28 cellular contexts compared by ENCODE assay signal in genomic region chr6:81988446-81988845, GRCh38.
"Had no signal": no experiment of that assay in that cellular context is flagged by ENCODE, and none has a peak within 500 bp of the region (broad histone marks: within the 10 kb centered on the region; RNA-seq: fewer than 3 reads in every experiment).

No MANE protein-coding gene starts in this region.

- H3K36me3 Mint-ChIP-seq: activated CD8-positive, alpha-beta memory T cell treated with anti-CD3 and anti-CD28 coated beads, Interleukin-2, amount 10 ng/mL, durations not matched to agents 7 days and 5 days; activated naive CD4-positive, alpha-beta T cell treated with anti-CD3 and anti-CD28 coated beads, Interleukin-2, amount 50 U/mL, for 72 hours; T-cell had no signal

- H3K27ac Mint-ChIP-seq: activated B cell treated with CpG ODN at 0.5 μM for 24 hours; activated CD4-positive, alpha-beta T cell treated with anti-CD3 and anti-CD28 coated beads, Interleukin-2, amount 10 ng/mL, durations not matched to agents 24 days and 14 days; activated CD8-positive, alpha-beta memory T cell treated with anti-CD3 and anti-CD28 coated beads, Interleukin-2, amount 10 ng/mL, durations not matched to agents 7 days and 5 days; activated naive CD4-positive, alpha-beta T cell treated with anti-CD3 and anti-CD28 coated beads, Interleukin-2, amount 50 U/mL, for 72 hours; activated naive CD8-positive, alpha-beta T cell treated with anti-CD3 and anti-CD28 coated beads, Interleukin-2, amount 50 U/mL, for 24 hours; activated T-cell treated with anti-CD3 and anti-CD28 coated beads, Interleukin-2, amount 50 U/mL, for 24 hours; activated T-helper 1 cell treated with anti-CD3 and anti-CD28 coated beads, Interleukin-12 subunit alpha, Interleukin-12 subunit beta, Interleukin-2, Interleukin-4 antibody, amounts not matched to agents 30 ng/mL and 10 ng/mL and 1 ng/mL, durations not matched to agents 14 hours and 24 hours and 36 hours; T-cell had no signal

- H3K4me3 Mint-ChIP-seq: activated B cell treated with CpG ODN at 0.5 μM for 24 hours; activated CD4-positive, alpha-beta T cell treated with anti-CD3 and anti-CD28 coated beads, Interleukin-2, amount 10 ng/mL, durations not matched to agents 24 days and 14 days; activated CD8-positive, alpha-beta memory T cell treated with anti-CD3 and anti-CD28 coated beads, Interleukin-2, amount 10 ng/mL, durations not matched to agents 7 days and 5 days; activated naive CD8-positive, alpha-beta T cell treated with anti-CD3 and anti-CD28 coated beads, Interleukin-2, amount 50 U/mL, for 24 hours; activated T-cell treated with anti-CD3 and anti-CD28 coated beads, Interleukin-2, amount 50 U/mL, for 24 hours; activated T-helper 1 cell treated with anti-CD3 and anti-CD28 coated beads, Interleukin-12 subunit alpha, Interleukin-12 subunit beta, Interleukin-2, Interleukin-4 antibody, amounts not matched to agents 30 ng/mL and 10 ng/mL and 1 ng/mL, durations not matched to agents 14 hours and 24 hours and 36 hours; T-cell had no signal

- H3K9me3 Mint-ChIP-seq: activated CD4-positive, alpha-beta T cell treated with anti-CD3 and anti-CD28 coated beads, Interleukin-2, amount 10 ng/mL, durations not matched to agents 24 days and 14 days; activated naive CD4-positive, alpha-beta T cell treated with anti-CD3 and anti-CD28 coated beads, Interleukin-2, amount 50 U/mL, for 72 hours; activated naive CD8-positive, alpha-beta T cell treated with anti-CD3 and anti-CD28 coated beads, Interleukin-2, amount 50 U/mL, for 24 hours; activated T-cell treated with anti-CD3 and anti-CD28 coated beads, Interleukin-2, amount 50 U/mL, for 24 hours; activated T-helper 1 cell treated with anti-CD3 and anti-CD28 coated beads, Interleukin-12 subunit alpha, Interleukin-12 subunit beta, Interleukin-2, Interleukin-4 antibody, amounts not matched to agents 30 ng/mL and 10 ng/mL and 1 ng/mL, durations not matched to agents 14 hours and 24 hours and 36 hours had no signal

- H3K27ac ChIP-seq: SK-N-MC had no signal

- H3K27me3 Mint-ChIP-seq: activated B cell treated with CpG ODN at 0.5 μM for 24 hours; activated CD4-positive, alpha-beta T cell treated with anti-CD3 and anti-CD28 coated beads, Interleukin-2, amount 10 ng/mL, durations not matched to agents 24 days and 14 days; activated CD8-positive, alpha-beta memory T cell treated with anti-CD3 and anti-CD28 coated beads, Interleukin-2, amount 10 ng/mL, durations not matched to agents 7 days and 5 days; activated naive CD8-positive, alpha-beta T cell treated with anti-CD3 and anti-CD28 coated beads, Interleukin-2, amount 50 U/mL, for 24 hours; activated T-cell treated with anti-CD3 and anti-CD28 coated beads, Interleukin-2, amount 50 U/mL, for 24 hours; T-cell had no signal

- H3K4me3 ChIP-seq: SK-N-MC had no signal

- DNase-seq: activated B cell treated with CpG ODN at 0.5 μM for 24 hours; activated CD4-positive, alpha-beta T cell treated with anti-CD3 and anti-CD28 coated beads for 1 hour; activated CD4-positive, alpha-beta T cell treated with anti-CD3 and anti-CD28 coated beads, Interleukin-2, amount 10 ng/mL, durations not matched to agents 24 days and 14 days; activated CD4-positive, alpha-beta T cell treated with anti-CD3 and anti-CD28 coated beads, Interleukin-2, amount 50 U/mL, for 48 hours; activated CD8-positive, alpha-beta memory T cell treated with anti-CD3 and anti-CD28 coated beads, Interleukin-2, amount 10 ng/mL, durations not matched to agents 7 days and 5 days; activated effector memory CD4-positive, alpha-beta T cell treated with anti-CD3 and anti-CD28 coated beads, Interleukin-2, amount 50 U/mL, for 16 hours; activated naive CD4-positive, alpha-beta T cell treated with Interleukin-2 at 50 U/mL for 16 hours; activated naive CD8-positive, alpha-beta T cell treated with anti-CD3 and anti-CD28 coated beads, Interleukin-2, amount 50 U/mL, for 24 hours; activated T-cell treated with anti-CD3 and anti-CD28 coated beads, Interleukin-2, amount 50 U/mL, for 24 hours; amygdala; central memory CD4-positive, alpha-beta T cell; MM.1S; NCI-H146; NCI-H187 treated with DMSO at 0.1 percent for 48 hours; NCI-H2081 treated with DMSO at 0.1 percent for 48 hours; NCI-H2227 treated with DMSO at 0.1 percent for 48 hours; NCI-H526; NCI-H774; RPMI8226; T-cell; T-helper 2 cell; T1000 had no signal

- FAIRE-seq: TTC549 had no signal

- ATAC-seq: activated CD8-positive, alpha-beta memory T cell treated with anti-CD3 and anti-CD28 coated beads, Interleukin-2, amount 10 ng/mL, durations not matched to agents 7 days and 5 days; activated naive CD4-positive, alpha-beta T cell treated with anti-CD3 and anti-CD28 coated beads, Interleukin-2, amount 50 U/mL, for 72 hours; activated naive CD8-positive, alpha-beta T cell treated with anti-CD3 and anti-CD28 coated beads, Interleukin-2, amount 50 U/mL, for 24 hours; Panc1; Right ventricle myocardium inferior; T-cell had no signal

- H3K4me1 Mint-ChIP-seq: activated B cell treated with CpG ODN at 0.5 μM for 24 hours; activated CD4-positive, alpha-beta T cell treated with anti-CD3 and anti-CD28 coated beads, Interleukin-2, amount 10 ng/mL, durations not matched to agents 24 days and 14 days; activated CD8-positive, alpha-beta memory T cell treated with anti-CD3 and anti-CD28 coated beads, Interleukin-2, amount 10 ng/mL, durations not matched to agents 7 days and 5 days; activated naive CD8-positive, alpha-beta T cell treated with anti-CD3 and anti-CD28 coated beads, Interleukin-2, amount 50 U/mL, for 24 hours; T-cell had no signal
